ENCODE assay signal across 15 cellular contexts in the genomic region with DNA sequence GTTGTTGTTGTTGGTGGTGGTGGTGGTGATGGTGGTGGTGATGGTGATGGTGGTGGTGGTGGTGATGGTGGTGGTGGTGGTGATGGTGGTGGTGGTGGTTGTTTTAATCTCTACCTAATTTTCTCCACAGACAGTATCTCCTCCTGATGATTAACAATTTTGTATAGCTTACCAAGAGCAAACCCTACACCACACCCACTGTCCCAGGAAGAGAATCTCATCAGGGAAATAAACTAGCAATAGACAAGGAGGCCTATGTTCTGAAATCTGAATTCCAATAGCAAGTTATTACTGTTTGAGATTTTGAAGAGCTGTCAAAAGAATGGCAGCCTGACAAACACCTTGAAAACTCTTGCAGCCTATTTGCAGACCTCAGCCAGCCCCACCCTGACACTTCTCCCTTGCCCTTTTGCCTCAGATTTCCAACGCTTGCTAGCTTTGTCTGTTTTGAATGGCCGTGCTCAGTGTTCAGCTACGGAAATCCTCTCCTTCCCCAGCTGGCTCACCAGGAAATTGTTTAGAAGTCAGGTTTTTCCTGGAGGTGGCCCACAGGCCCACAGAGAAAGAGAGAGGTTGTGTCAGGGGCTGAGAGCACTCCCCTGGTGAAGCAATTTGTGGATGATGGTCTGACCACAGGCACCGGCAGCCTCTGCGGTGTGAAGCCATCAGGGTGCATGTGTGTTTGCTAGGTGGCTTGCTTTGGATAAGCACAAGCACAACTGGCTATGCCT.
DNase-seq lines count a peak whose midpoint lies in the region; ATAC-seq, FAIRE-seq and TF ChIP-seq lines count a peak whose summit lies in the region.
"Had no signal": no experiment of that assay in that cellular context is flagged by ENCODE, and none has a peak within 500 bp of the region (broad histone marks: within the 10 kb centered on the region; RNA-seq: fewer than 3 reads in every experiment).

No MANE protein-coding gene starts in this region.

- intact Hi-C loops in HepG2 (cut with micrococcal nuclease; ENCODE audit: unreplicated experiment) (no loop called here), body of pancreas (cut with DNase I) (no loop called here), lower lobe of right lung (cut with DNase I) (no loop called here)

- no peak overlapping the region for H3K4me3 ChIP-seq in liver (ENCODE audit: low read depth in 1 of 3, low read length in 3 of 3)
- H3K4me3 ChIP-seq in HepG2 (replicated peaks in 1 of 3; ENCODE audit: insufficient read depth in 1 of 3, low read depth in 2 of 3, low read length in 3 of 3) = no peak overlapping the region
- H3K4me3 ChIP-seq in body of pancreas = no peak overlapping the region
- no peak overlapping the region for H3K4me3 ChIP-seq in lower lobe of right lung
- no peak overlapping the region for H3K4me3 ChIP-seq in H7 (ENCODE audit: insufficient read depth, low read depth, low read length)

- H3K79me2 ChIP-seq in HepG2 (ENCODE audit: insufficient read depth, low read length) = peaks cover 76% of the 10 kb centered on the region

- H4K20me1 ChIP-seq in HepG2 (ENCODE audit: insufficient read depth, low read length) = 0 out of 2 replicates have a peak, but pooled peaks cover 9% of the 10 kb centered on the region

- H3K4me2 ChIP-seq in HepG2 (ENCODE audit: low read depth, low read length) = no peak overlapping the region

- no TSS peak for BruUV-seq in HepG2 (replicated peaks; lab: Mats Ljungman, UMichigan)

- H3K27me3 ChIP-seq in liver (ENCODE audit: control insufficient read depth in 4 of 4, insufficient read depth in 4 of 4, low read length in 3 of 4) = no peaks in the 10 kb centered on the region
- no peaks in the 10 kb centered on the region for H3K27me3 ChIP-seq in HepG2 (ENCODE audit: control insufficient read depth in 1 of 2, insufficient read depth in 2 of 2, low read length in 2 of 2)
- no peaks in the 10 kb centered on the region for H3K27me3 ChIP-seq in body of pancreas
- no peaks in the 10 kb centered on the region for H3K27me3 ChIP-seq in lower lobe of right lung (ENCODE audit: low read depth)
- H3K27me3 ChIP-seq in H7 (ENCODE audit: control insufficient read depth, insufficient read depth, low read length) = no peaks in the 10 kb centered on the region

- H2AFZ ChIP-seq in HepG2 (ENCODE audit: low read length) = no peak overlapping the region

- ATAC-seq in HepG2 (no peak), body of pancreas (peak; percentile 34), lower lobe of right lung (peak in 1 of 2 donors; percentile 33), GM18498 (IDR thresholded peaks at IDR 0.05; ENCODE audit: unreplicated experiment) (no peak)
- ATAC-seq: Panc1 had no signal

- WGBS in liver = 68% methylated on average over 5 of the region's 5 CpGs
- 96% methylated on average over 5 of the region's 5 CpGs for WGBS in HepG2 (ENCODE audit: low lambda C conversion rate)
- WGBS in body of pancreas, 2 donors = 55 to 77% methylated on average over 5 of the region's 5 CpGs

- peaks cover 8 to 29% (median 14%) of the 10 kb centered on the region in 4 donors for H3K4me1 ChIP-seq in liver (ENCODE audit: control insufficient read depth in 4 of 4, insufficient read depth in 4 of 4, low read length in 3 of 4)
- peaks cover 28% of the 10 kb centered on the region for H3K4me1 ChIP-seq in HepG2 (ENCODE audit: insufficient read depth, low read length)
- peaks cover 37% of the 10 kb centered on the region for H3K4me1 ChIP-seq in body of pancreas
- H3K4me1 ChIP-seq in lower lobe of right lung = peaks cover 20% of the 10 kb centered on the region

- TF ChIP-seq POLR2A in HepG2 (IDR thresholded peaks at IDR 0.05; ENCODE audit: insufficient read depth in 1 of 2, low read depth in 2 of 2, low read length in 2 of 2) (no peak), body of pancreas (IDR thresholded peaks at IDR 0.05) (no peak)

- peak overlapping the region in 1 of 2 donors; percentile 43 for H3K27ac ChIP-seq in liver (ENCODE audit: low read depth in 1 of 2, low read length in 2 of 2)
- H3K27ac ChIP-seq in HepG2 (ENCODE audit: extremely low read length, insufficient read depth, low read length) = no peak overlapping the region
- peak overlapping the region in 2 of 4 donors; percentile 36 to 54 for H3K27ac ChIP-seq in body of pancreas
- peak overlapping the region; percentile 12 for H3K27ac ChIP-seq in lower lobe of right lung

- TF ChIP-seq EP300 in HepG2 (IDR thresholded peaks at IDR 0.05; ENCODE audit: low read depth in 2 of 2, low read length in 2 of 2) (no peak), HepG2 (CRISPR knock-in tag; IDR thresholded peaks at IDR 0.05; ENCODE audit: borderline replicate concordance) (no peak)

- H3K9ac ChIP-seq in liver (ENCODE audit: low read depth in 1 of 2, low read length in 2 of 2) = no peak overlapping the region
- H3K9ac ChIP-seq in HepG2 (ENCODE audit: insufficient read depth, low read depth, low read length) = no peak overlapping the region

- H3K9me3 ChIP-seq in liver (ENCODE audit: control insufficient read depth in 4 of 4, low read length in 3 of 4) = peaks cover 0 to 3% (median 0%) of the 10 kb centered on the region in 4 donors
- no peaks in the 10 kb centered on the region for H3K9me3 ChIP-seq in HepG2 (ENCODE audit: low read length)
- no peaks in the 10 kb centered on the region for H3K9me3 ChIP-seq in body of pancreas
- peaks cover 5% of the 10 kb centered on the region for H3K9me3 ChIP-seq in lower lobe of right lung

- TF ChIP-seq RAD21 in liver (IDR thresholded peaks at IDR 0.05) = peak in 1 of 2 donors; percentile 22
- TF ChIP-seq RAD21 in HepG2 (CRISPR knock-in tag; IDR thresholded peaks at IDR 0.05) = no peak

- CTCF ChIA-PET in HepG2 (lab: Yijun Ruan, JAX; ENCODE audit: low intra/inter-chr PET ratio, low total read pairs) = no interaction called here

- no peak for FAIRE-seq in HepG2 (lab: Jason Lieb, UNC)
- FAIRE-seq: GM18507 had no signal

- POLR2A ChIA-PET in HepG2 (lab: Yijun Ruan, JAX) = no interaction called here

- in situ Hi-C loops in HepG2 (cut with HindIII; ENCODE audit: extremely low pct_ligation_motif_present, low pct_unique_long_range_greater_than_20kb) = no loop called here

- H3K36me3 ChIP-seq in liver (ENCODE audit: control insufficient read depth in 4 of 4, insufficient read depth in 3 of 4, low read depth in 1 of 4, low read length in 3 of 4) (no peaks in the 10 kb centered on the region), HepG2 (replicated peaks in 1 of 2; ENCODE audit: control insufficient read depth in 1 of 2, insufficient read depth in 2 of 2, low read length in 2 of 2) (no peaks in the 10 kb centered on the region; a peak in 1 of 5 replicates), body of pancreas (replicated peaks in 1 of 2; ENCODE audit: insufficient read depth in 1 of 2, low read depth in 2 of 2) (no peaks in the 10 kb centered on the region), lower lobe of right lung (no peaks in the 10 kb centered on the region), H7 (replicated peaks; ENCODE audit: control insufficient read depth, insufficient read depth, low read length) (no peaks in the 10 kb centered on the region)

- DNase-seq in HepG2 (ENCODE audit: low spot score) (no peak), body of pancreas (no peak), lower lobe of right lung (no peak), NCI-H1436 (lab: John Stamatoyannopoulos, UW) (no peak), H7 (no peak), HuH-7.5 (ENCODE audit: low spot score) (no peak)
- DNase-seq: activated CD8-positive, alpha-beta memory T cell treated with anti-CD3 and anti-CD28 coated beads for 24 hours; activated naive CD4-positive, alpha-beta T cell treated with anti-CD3 and anti-CD28 coated beads, Interleukin-2, amount 50 U/mL, for 16 hours; DMS79; Karpas-422; natural killer cell had no signal

- no peak for TF ChIP-seq CTCF in liver (IDR thresholded peaks at IDR 0.05; ENCODE audit: low read depth, low read length, missing input control)
- no peak for TF ChIP-seq CTCF in HepG2 (CRISPR knock-in tag; IDR thresholded peaks at IDR 0.05)
- TF ChIP-seq CTCF in body of pancreas (IDR thresholded peaks at IDR 0.05) = no peak
- no peak for TF ChIP-seq CTCF in lower lobe of right lung (IDR thresholded peaks at IDR 0.05)

TF ChIP-seq in liver, 16 proteins besides CTCF, POLR2A, EP300 and RAD21:
- TF ChIP-seq HNF4A (conservative IDR thresholded peaks at IDR 0.05) (no peak), NR2F2 (IDR thresholded peaks at IDR 0.05) (peak; percentile 23)

TF ChIP-seq in HepG2, 621 proteins besides CTCF, POLR2A, EP300 and RAD21:
- no peak for TF ChIP-seq NCOA1 (CRISPR knock-in tag; IDR thresholded peaks at IDR 0.05)
- no peak for TF ChIP-seq ZNF75D (CRISPR knock-in tag; IDR thresholded peaks at IDR 0.05; ENCODE audit: borderline replicate concordance)
- TF ChIP-seq, protein P1, sequence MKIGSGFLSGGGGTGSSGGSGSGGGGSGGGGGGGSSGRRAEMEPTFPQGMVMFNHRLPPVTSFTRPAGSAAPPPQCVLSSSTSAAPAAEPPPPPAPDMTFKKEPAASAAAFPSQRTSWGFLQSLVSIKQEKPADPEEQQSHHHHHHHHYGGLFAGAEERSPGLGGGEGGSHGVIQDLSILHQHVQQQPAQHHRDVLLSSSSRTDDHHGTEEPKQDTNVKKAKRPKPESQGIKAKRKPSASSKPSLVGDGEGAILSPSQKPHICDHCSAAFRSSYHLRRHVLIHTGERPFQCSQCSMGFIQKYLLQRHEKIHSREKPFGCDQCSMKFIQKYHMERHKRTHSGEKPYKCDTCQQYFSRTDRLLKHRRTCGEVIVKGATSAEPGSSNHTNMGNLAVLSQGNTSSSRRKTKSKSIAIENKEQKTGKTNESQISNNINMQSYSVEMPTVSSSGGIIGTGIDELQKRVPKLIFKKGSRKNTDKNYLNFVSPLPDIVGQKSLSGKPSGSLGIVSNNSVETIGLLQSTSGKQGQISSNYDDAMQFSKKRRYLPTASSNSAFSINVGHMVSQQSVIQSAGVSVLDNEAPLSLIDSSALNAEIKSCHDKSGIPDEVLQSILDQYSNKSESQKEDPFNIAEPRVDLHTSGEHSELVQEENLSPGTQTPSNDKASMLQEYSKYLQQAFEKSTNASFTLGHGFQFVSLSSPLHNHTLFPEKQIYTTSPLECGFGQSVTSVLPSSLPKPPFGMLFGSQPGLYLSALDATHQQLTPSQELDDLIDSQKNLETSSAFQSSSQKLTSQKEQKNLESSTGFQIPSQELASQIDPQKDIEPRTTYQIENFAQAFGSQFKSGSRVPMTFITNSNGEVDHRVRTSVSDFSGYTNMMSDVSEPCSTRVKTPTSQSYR (CRISPR knock-in tag; IDR thresholded peaks at IDR 0.05; ENCODE audit: borderline replicate concordance) = no peak
- no peak for TF ChIP-seq ZNF234 (CRISPR knock-in tag; conservative IDR thresholded peaks at IDR 0.05)
- TF ChIP-seq ZNF891 (CRISPR knock-in tag; IDR thresholded peaks at IDR 0.05) = no peak
- no peak for TF ChIP-seq ZNF124 (CRISPR knock-in tag; IDR thresholded peaks at IDR 0.05)
- TF ChIP-seq, protein P2, sequence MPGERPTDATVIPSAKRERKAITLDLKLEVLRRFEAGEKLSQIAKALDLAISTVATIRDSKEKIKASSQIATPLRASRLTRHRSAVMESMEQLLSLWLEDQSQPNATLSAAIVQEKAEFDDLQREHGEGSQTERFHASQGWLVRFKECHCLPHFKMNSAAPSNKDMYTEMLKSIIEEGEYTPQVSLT (CRISPR knock-in tag; IDR thresholded peaks at IDR 0.05; ENCODE audit: borderline replicate concordance, low read depth) = no peak
